ENCODE assay signal across 20 cellular contexts in genomic region chr12:47986832-47987231, GRCh38. TPM values are rescaled to one million over a fixed set of nuclear protein-coding genes. Genes with fewer than 3 reads are reported as not detected.
DNase-seq lines count a peak whose midpoint lies in the region; ATAC-seq, FAIRE-seq and TF ChIP-seq lines count a peak whose summit lies in the region.
"Had no signal": no experiment of that assay in that cellular context is flagged by ENCODE, and none has a peak within 500 bp of the region (broad histone marks: within the 10 kb centered on the region; RNA-seq: fewer than 3 reads in every experiment).

No MANE protein-coding gene starts in this region.

- no peak overlapping the region for H3K27ac Mint-ChIP-seq in chondrocyte (ENCODE audit: unreplicated experiment)
- peak overlapping the region; percentile 48 for H3K27ac Mint-ChIP-seq in stimulated activated effector memory CD8-positive, alpha-beta T cell treated with anti-CD3 and anti-CD28 coated beads, Interleukin-12 subunit alpha, Interleukin-12 subunit beta, amount 100 ng/mL, for 72 hours
- no peak overlapping the region for H3K27ac Mint-ChIP-seq in effector memory CD8-positive, alpha-beta T cell
- H3K27ac Mint-ChIP-seq: GM23338 had no signal

- H3K79me1 ChIP-seq in trophoblast cell (ENCODE audit: low read length): peaks cover 19% of the 10 kb centered on the region

- H4K91ac ChIP-seq in trophoblast cell (ENCODE audit: low read depth, low read length): peak overlapping the region; percentile 52

- H2BK12ac ChIP-seq in trophoblast cell (ENCODE audit: low read length): peak overlapping the region; percentile 34

- no peak overlapping the region for H3K18ac ChIP-seq in trophoblast cell (ENCODE audit: low read length)

- FAIRE-seq in kidney (lab: Jason Lieb, UNC): no peak
- FAIRE-seq: A549, H54, HepG2 had no signal

- no CpG with 5 or more reads among the region's 5 CpGs for WGBS in trophoblast cell (ENCODE audit: extremely low coverage, insufficient coverage, insufficient read length)

- no peak overlapping the region for H4K12ac ChIP-seq in trophoblast cell (ENCODE audit: low read depth, low read length)

- H3K27ac ChIP-seq in kidney (ENCODE audit: low read depth in 2 of 2, low read length in 2 of 2) (no peak overlapping the region), trophoblast cell (ENCODE audit: low read depth, low read length) (no peak overlapping the region)
- H3K27ac ChIP-seq: A549 had no signal

- peak overlapping the region; percentile 1 for H2AK5ac ChIP-seq in trophoblast cell (ENCODE audit: low read length)

- H3K36me3 Mint-ChIP-seq in chondrocyte (ENCODE audit: low read depth): no peaks in the 10 kb centered on the region
- no peaks in the 10 kb centered on the region for H3K36me3 Mint-ChIP-seq in stimulated activated effector memory CD8-positive, alpha-beta T cell treated with anti-CD3 and anti-CD28 coated beads, Interleukin-12 subunit alpha, Interleukin-12 subunit beta, amount 100 ng/mL, for 72 hours
- H3K36me3 Mint-ChIP-seq in effector memory CD8-positive, alpha-beta T cell (ENCODE audit: insufficient read depth): peaks cover 6% of the 10 kb centered on the region
- H3K36me3 Mint-ChIP-seq: CD14-positive monocyte; CD4-positive, alpha-beta memory T cell; IgD-negative memory B cell had no signal

- intact Hi-C loops in kidney (cut with DNase I): no loop called here

- H2BK5ac ChIP-seq in trophoblast cell (ENCODE audit: low read depth, low read length, poor library complexity): peak overlapping the region; percentile 9

- H3K4ac ChIP-seq in trophoblast cell (ENCODE audit: low read depth, low read length): no peak overlapping the region

- no peak for ATAC-seq in stimulated activated effector memory CD8-positive, alpha-beta T cell treated with anti-CD3 and anti-CD28 coated beads, Interleukin-12 subunit alpha, Interleukin-12 subunit beta, amount 100 ng/mL, for 72 hours
- ATAC-seq in HG02678 (IDR thresholded peaks at IDR 0.05; ENCODE audit: unreplicated experiment): no peak
- ATAC-seq in effector memory CD8-positive, alpha-beta T cell (replicated peaks): no peak
- ATAC-seq: A549, GM23338, HepG2 had no signal

- H3K4me1 ChIP-seq in kidney (ENCODE audit: control insufficient read depth in 1 of 2, insufficient read depth in 1 of 2, low read depth in 1 of 2, low read length in 2 of 2) (no peaks in the 10 kb centered on the region), trophoblast cell (ENCODE audit: control insufficient read depth in 1 of 2, insufficient read depth in 2 of 2, low read length in 2 of 2) (peaks cover 20 to 23% of the 10 kb centered on the region in 2 experiments)
- H3K4me1 ChIP-seq: A549 had no signal

- H3K23ac ChIP-seq in trophoblast cell (ENCODE audit: low read length): no peak overlapping the region

- no peak overlapping the region for H3K4me3 Mint-ChIP-seq in chondrocyte (ENCODE audit: unreplicated experiment)
- H3K4me3 Mint-ChIP-seq in stimulated activated effector memory CD8-positive, alpha-beta T cell treated with anti-CD3 and anti-CD28 coated beads, Interleukin-12 subunit alpha, Interleukin-12 subunit beta, amount 100 ng/mL, for 72 hours: no peak overlapping the region
- H3K4me3 Mint-ChIP-seq in effector memory CD8-positive, alpha-beta T cell: no peak overlapping the region
- H3K4me3 Mint-ChIP-seq: CD14-positive monocyte; CD4-positive, alpha-beta memory T cell; GM23338; IgD-negative memory B cell had no signal

- no peaks in the 10 kb centered on the region for H3K27me3 ChIP-seq in trophoblast cell (ENCODE audit: insufficient read depth, low read length)

- H3K9ac ChIP-seq in kidney (ENCODE audit: low read length in 2 of 2) (no peak overlapping the region), trophoblast cell (ENCODE audit: low read length) (no peak overlapping the region)

- no peaks in the 10 kb centered on the region for H3K9me3 ChIP-seq in kidney (ENCODE audit: control insufficient read depth in 1 of 2, low read length in 2 of 2)
- peaks cover 6% of the 10 kb centered on the region for H3K9me3 ChIP-seq in trophoblast cell (ENCODE audit: insufficient read depth, low read depth, low read length)
- H3K9me3 ChIP-seq: A549 had no signal

- H2AFZ ChIP-seq in trophoblast cell (ENCODE audit: insufficient read depth, low read length, poor library complexity): no peak overlapping the region
- H2AFZ ChIP-seq: GM23338 had no signal

- DNase-seq in chondrocyte (ENCODE audit: low spot score) (peak; percentile 40), kidney (peak; percentile 13), trophoblast cell (no peak), NCI-H510A treated with DMSO at 0.1 percent for 48 hours (lab: John Stamatoyannopoulos, UW) (no peak)
- no peak for DNase-seq in stimulated activated effector memory CD8-positive, alpha-beta T cell treated with anti-CD3 and anti-CD28 coated beads, Interleukin-12 subunit alpha, Interleukin-12 subunit beta, amount 100 ng/mL, for 72 hours (ENCODE audit: low spot score in 2 of 2)
- no peak for DNase-seq in effector memory CD8-positive, alpha-beta T cell
- DNase-seq: AML-193; Calu3; CD4-positive, alpha-beta memory T cell; DMS79 treated with DMSO at 0.1 percent for 48 hours; GF-D8; HCEC 1CT had no signal

- peaks cover 13% of the 10 kb centered on the region for H3K4me1 Mint-ChIP-seq in chondrocyte (ENCODE audit: low read depth)
- peaks cover 27% of the 10 kb centered on the region for H3K4me1 Mint-ChIP-seq in stimulated activated effector memory CD8-positive, alpha-beta T cell treated with anti-CD3 and anti-CD28 coated beads, Interleukin-12 subunit alpha, Interleukin-12 subunit beta, amount 100 ng/mL, for 72 hours
- H3K4me1 Mint-ChIP-seq in effector memory CD8-positive, alpha-beta T cell (ENCODE audit: low read depth in 2 of 2): peaks cover 20 to 23% of the 10 kb centered on the region in 2 donors

- H3K36me3 ChIP-seq in kidney (ENCODE audit: control insufficient read depth in 1 of 2, insufficient read depth in 2 of 2, low read length in 2 of 2): no peaks in the 10 kb centered on the region
- peaks cover 67 to 73% of the 10 kb centered on the region in 2 experiments for H3K36me3 ChIP-seq in trophoblast cell (ENCODE audit: control insufficient read depth in 1 of 2, insufficient read depth in 2 of 2, low read length in 2 of 2)

- H3K4me2 ChIP-seq in trophoblast cell (ENCODE audit: low read length): no peak overlapping the region
- H3K4me2 ChIP-seq: A549, GM23338 had no signal

- TF ChIP-seq CTCF in chondrocyte (IDR thresholded peaks at IDR 0.05): no peak
- no peak for TF ChIP-seq CTCF in kidney (IDR thresholded peaks at IDR 0.05; ENCODE audit: borderline replicate concordance, extremely low read depth, insufficient read depth)

- H3K27me3 Mint-ChIP-seq in chondrocyte (ENCODE audit: low read depth): no peaks in the 10 kb centered on the region
- peaks cover 5 to 40% of the 10 kb centered on the region in 2 donors for H3K27me3 Mint-ChIP-seq in effector memory CD8-positive, alpha-beta T cell
- H3K27me3 Mint-ChIP-seq: CD4-positive, alpha-beta memory T cell had no signal

- no peak overlapping the region for H4K8ac ChIP-seq in trophoblast cell (ENCODE audit: low read depth, low read length)

- H3K14ac ChIP-seq in trophoblast cell (ENCODE audit: low read length): peak overlapping the region; percentile 1

- peaks cover 2% of the 10 kb centered on the region for H3K79me2 ChIP-seq in trophoblast cell (ENCODE audit: control insufficient read depth, insufficient read depth, low read length, poor library complexity)

- H3K4me3 ChIP-seq in kidney (ENCODE audit: low read length in 2 of 2): no peak overlapping the region
- no peak overlapping the region for H3K4me3 ChIP-seq in trophoblast cell (ENCODE audit: low read depth, low read length)
- H3K4me3 ChIP-seq: A549, GM23338 had no signal

- H2BK120ac ChIP-seq in trophoblast cell (ENCODE audit: insufficient read depth, low read length, poor library complexity): no peak overlapping the region

- H3K9me3 Mint-ChIP-seq in chondrocyte (ENCODE audit: low read depth): no peaks in the 10 kb centered on the region
- H3K9me3 Mint-ChIP-seq in stimulated activated effector memory CD8-positive, alpha-beta T cell treated with anti-CD3 and anti-CD28 coated beads, Interleukin-12 subunit alpha, Interleukin-12 subunit beta, amount 100 ng/mL, for 72 hours: no peaks in the 10 kb centered on the region
- H3K9me3 Mint-ChIP-seq in effector memory CD8-positive, alpha-beta T cell: no peaks in the 10 kb centered on the region
- H3K9me3 Mint-ChIP-seq: CD14-positive monocyte, GM23338, IgD-negative memory B cell had no signal

RNA-seq across cellular contexts. Expression of gene COL2A1, which starts 17.4 kb away (rescaled TPM):
- total RNA-seq in chondrocyte (2.0 to 47.7 TPM (median 35.6 TPM) in 3 replicates), kidney (not detected)
- polyA plus RNA-seq in kidney (ENCODE audit: insufficient read depth, low read depth, low replicate concordance): not detected
- 72.0 and 81.5 TPM in 2 replicates for polyA plus RNA-seq in trophoblast cell (2013)
- total RNA-seq: CD4-positive, alpha-beta memory T cell had no signal
- polyA plus RNA-seq: BJ; CD14-positive monocyte; CD4-positive, alpha-beta memory T cell; IgD-negative memory B cell had no signal

RNA-seq across cellular contexts. Expression of gene TMEM106C, which starts 23.4 kb away (rescaled TPM):
- total RNA-seq in chondrocyte: 54.3 to 60.1 TPM (median 54.8 TPM) in 3 replicates
- total RNA-seq in kidney: 51.7 TPM
- 126 TPM for polyA plus RNA-seq in kidney (ENCODE audit: insufficient read depth, low read depth, low replicate concordance)
- polyA plus RNA-seq in trophoblast cell (2013): 56.8 and 62.0 TPM in 2 replicates

Comparison
In these comparisons a context has a peak if more than half of its experiments do, and no peak if none do; other contexts are left out.
1. DNase-seq: peak in chondrocyte (single experiment) and kidney (single experiment); none in trophoblast cell (0 of 2), stimulated activated effector memory CD8-positive, alpha-beta T cell treated with anti-CD3 and anti-CD28 coated beads, Interleukin-12 subunit alpha, Interleukin-12 subunit beta, amount 100 ng/mL, for 72 hours (0 of 2), NCI-H510A treated with DMSO at 0.1 percent for 48 hours (single experiment) and effector memory CD8-positive, alpha-beta T cell (0 of 3).